Comparison of ENCODE assay signal across 18 cellular contexts in genomic region chr1:87904668-87905067, GRCh38.
DNase-seq lines count a peak whose midpoint lies in the region; ATAC-seq, FAIRE-seq and TF ChIP-seq lines count a peak whose summit lies in the region.
"Had no signal": no experiment of that assay in that cellular context is flagged by ENCODE, and none has a peak within 500 bp of the region (broad histone marks: within the 10 kb centered on the region; RNA-seq: fewer than 3 reads in every experiment).

No MANE protein-coding gene starts in this region.

- no peak for TF ChIP-seq CTCF in mesothelial cell of epicardium (IDR thresholded peaks at IDR 0.05; ENCODE audit: unreplicated experiment)

- H3K36me3 Mint-ChIP-seq in mesothelial cell of epicardium = no peaks in the 10 kb centered on the region
- no peaks in the 10 kb centered on the region for H3K36me3 Mint-ChIP-seq in natural killer cell treated with Interleukin-12 subunit alpha and Interleukin-12 subunit beta and Interleukin-15 and Interleukin-18, amount 100 ng/mL, for 72 hours
- H3K36me3 Mint-ChIP-seq: CD4-positive, CD25-positive, alpha-beta regulatory T cell; CD8-positive, alpha-beta memory T cell had no signal

- H3K9me3 Mint-ChIP-seq in mesothelial cell of epicardium = peaks cover 4% of the 10 kb centered on the region
- no peaks in the 10 kb centered on the region for H3K9me3 Mint-ChIP-seq in natural killer cell treated with Interleukin-12 subunit alpha and Interleukin-12 subunit beta and Interleukin-15 and Interleukin-18, amount 100 ng/mL, for 72 hours
- H3K9me3 Mint-ChIP-seq: CD8-positive, alpha-beta memory T cell; GM23338 had no signal

- H3K4me1 Mint-ChIP-seq in mesothelial cell of epicardium = peaks cover 56% of the 10 kb centered on the region
- peaks cover 8 to 9% of the 10 kb centered on the region in 2 donors for H3K4me1 Mint-ChIP-seq in natural killer cell treated with Interleukin-12 subunit alpha and Interleukin-12 subunit beta and Interleukin-15 and Interleukin-18, amount 100 ng/mL, for 72 hours (ENCODE audit: low read depth in 2 of 2)
- H3K4me1 Mint-ChIP-seq: CD4-positive, CD25-positive, alpha-beta regulatory T cell; CD8-positive, alpha-beta memory T cell had no signal

- no peaks in the 10 kb centered on the region for H3K27me3 ChIP-seq in MG63
- H3K27me3 ChIP-seq: BE2C had no signal

- H3K4me3 ChIP-seq in MG63 = no peak overlapping the region
- H3K4me3 ChIP-seq: GM23338 had no signal

- ATAC-seq in natural killer cell treated with Interleukin-12 subunit alpha and Interleukin-12 subunit beta and Interleukin-15 and Interleukin-18, amount 100 ng/mL, for 72 hours = no peak
- ATAC-seq in HG02571 (IDR thresholded peaks at IDR 0.05; ENCODE audit: unreplicated experiment) = no peak
- ATAC-seq: GM23338, HCT116 had no signal

- H3K9me3 ChIP-seq in MG63 = no peaks in the 10 kb centered on the region
- H3K9me3 ChIP-seq: BE2C had no signal

- H3K4me3 Mint-ChIP-seq in mesothelial cell of epicardium = no peak overlapping the region
- no peak overlapping the region for H3K4me3 Mint-ChIP-seq in natural killer cell treated with Interleukin-12 subunit alpha and Interleukin-12 subunit beta and Interleukin-15 and Interleukin-18, amount 100 ng/mL, for 72 hours
- H3K4me3 Mint-ChIP-seq: CD4-positive, CD25-positive, alpha-beta regulatory T cell; CD8-positive, alpha-beta memory T cell; GM23338 had no signal

- no peaks in the 10 kb centered on the region for H3K36me3 ChIP-seq in MG63
- H3K36me3 ChIP-seq: BE2C had no signal

- no peaks in the 10 kb centered on the region for H3K27me3 Mint-ChIP-seq in mesothelial cell of epicardium (ENCODE audit: low read depth)
- peaks cover 0 to 16% of the 10 kb centered on the region in 2 donors for H3K27me3 Mint-ChIP-seq in natural killer cell treated with Interleukin-12 subunit alpha and Interleukin-12 subunit beta and Interleukin-15 and Interleukin-18, amount 100 ng/mL, for 72 hours
- H3K27me3 Mint-ChIP-seq: CD4-positive, CD25-positive, alpha-beta regulatory T cell had no signal

- DNase-seq in NCI-H82 (lab: John Stamatoyannopoulos, UW) = peak; percentile 65
- DNase-seq in mesothelial cell of epicardium (ENCODE audit: low spot score in 2 of 2, unreplicated experiment in 2 of 2) = no peak
- no peak for DNase-seq in NCI-H524 (lab: John Stamatoyannopoulos, UW)
- no peak for DNase-seq in natural killer cell treated with Interleukin-12 subunit alpha and Interleukin-12 subunit beta and Interleukin-15 and Interleukin-18, amount 100 ng/mL, for 72 hours (ENCODE audit: low spot score)
- DNase-seq in MG63 = no peak
- DNase-seq: ACHN; BE2C; C1 segment of cervical spinal cord; CD4-positive, CD25-positive, alpha-beta regulatory T cell; CD8-positive, alpha-beta memory T cell; COR-L47; H7 had no signal

- peak overlapping the region; percentile 88 for H3K27ac Mint-ChIP-seq in mesothelial cell of epicardium
- H3K27ac Mint-ChIP-seq in natural killer cell treated with Interleukin-12 subunit alpha and Interleukin-12 subunit beta and Interleukin-15 and Interleukin-18, amount 100 ng/mL, for 72 hours = no peak overlapping the region
- H3K27ac Mint-ChIP-seq: CD4-positive, CD25-positive, alpha-beta regulatory T cell; CD8-positive, alpha-beta memory T cell; GM23338 had no signal

- FAIRE-seq in TTC549 (lab: Jason Lieb, UNC) = peak; percentile 59
- FAIRE-seq: A204.1, G401.6 had no signal
